33 cellular contexts compared by ENCODE assay signal in genomic region chr22:16654882-16655281, GRCh38.
DNase-seq lines count a peak whose midpoint lies in the region; ATAC-seq, FAIRE-seq and TF ChIP-seq lines count a peak whose summit lies in the region.
"Had no signal": no experiment of that assay in that cellular context is flagged by ENCODE, and none has a peak within 500 bp of the region (broad histone marks: within the 10 kb centered on the region; RNA-seq: fewer than 3 reads in every experiment).

No MANE protein-coding gene starts in this region.

- intact Hi-C loops in K562 (cut with micrococcal nuclease) = no loop called here

- H3K9me3 ChIP-seq in K562 (replicated peaks; ENCODE audit: control insufficient read depth, insufficient read depth, low read depth, low read length) = peaks cover 15% of the 10 kb centered on the region
- H3K9me3 ChIP-seq in osteoblast (ENCODE audit: low read depth, low read length) = peaks cover 4% of the 10 kb centered on the region
- H3K9me3 ChIP-seq: A549, BE2C, Caco-2 had no signal

- no peak for TF ChIP-seq RAD21 in K562 (CRISPR knock-in tag; conservative IDR thresholded peaks at IDR 0.05 in 1 of 2, IDR thresholded peaks at IDR 0.05 in 1 of 2)

- peak; percentile 12; the same call in 1 of the 2 replicates for TF ChIP-seq POLR2A in K562 (conservative IDR thresholded peaks at IDR 0.05)

- ATAC-seq in K562 = no peak; the same call in 2 of the 3 replicates
- ATAC-seq in GM18870 (IDR thresholded peaks at IDR 0.05; ENCODE audit: unreplicated experiment) = no peak
- ATAC-seq: A549; CD8-positive, alpha-beta T cell had no signal

- DNase-seq in K562 (ENCODE audit: extremely low read depth in 1 of 4, low spot score in 3 of 4) (no peak), osteoblast (ENCODE audit: insufficient read length, low spot score, missing footprints) (peak; percentile 0), chondrocyte (ENCODE audit: low spot score) (no peak)
- DNase-seq: 8988T; ACHN; AML-193; BE2C; C1 segment of cervical spinal cord; Caco-2; Calu3; CD4-positive, alpha-beta memory T cell; CD4-positive, alpha-beta T cell; CD4-positive, CD25-positive, alpha-beta regulatory T cell; CD8-positive, alpha-beta memory T cell; CD8-positive, alpha-beta T cell; COR-L47; DMS 273 treated with DMSO at 0.1 percent for 48 hours; DMS153; DMS53; DMS79; DMS79 treated with DMSO at 0.1 percent for 48 hours; DND-41; EL had no signal

- 52% methylated on average over 5 of the region's 5 CpGs for WGBS in K562 (ENCODE audit: insufficient coverage, low coverage, missing lambda C conversion rate)

- H3K79me2 ChIP-seq in K562 (ENCODE audit: control insufficient read depth, insufficient read depth, low read length) (no peaks in the 10 kb centered on the region), osteoblast (ENCODE audit: insufficient read depth, low read length) (no peaks in the 10 kb centered on the region)

- H3K27ac ChIP-seq in K562 (ENCODE audit: extremely low read depth, low read depth, low read length) (no peak overlapping the region), osteoblast (ENCODE audit: low read depth, low read length) (no peak overlapping the region)
- H3K27ac ChIP-seq: 22Rv1; A549; BLaER1; BLaER1 treated with 17β-estradiol and CSF1 and Interleukin-3, amounts not matched to agents 10 nM and 100 nM; C4-2B had no signal

- no peak for FAIRE-seq in K562 (lab: Jason Lieb, UNC)
- FAIRE-seq: A204.1, A549, D721Med had no signal

- no peak overlapping the region for H3K27ac Mint-ChIP-seq in chondrocyte (ENCODE audit: unreplicated experiment)
- H3K27ac Mint-ChIP-seq: B cell; CD14-positive monocyte; CD4-positive, alpha-beta memory T cell; CD4-positive, alpha-beta T cell; CD4-positive, CD25-positive, alpha-beta regulatory T cell; CD8-positive, alpha-beta T cell had no signal

- no peaks in the 10 kb centered on the region for H3K4me1 Mint-ChIP-seq in chondrocyte (ENCODE audit: low read depth)
- H3K4me1 Mint-ChIP-seq: B cell; CD14-positive monocyte; CD4-positive, alpha-beta memory T cell; CD4-positive, CD25-positive, alpha-beta regulatory T cell; CD8-positive, alpha-beta memory T cell had no signal

- in situ Hi-C loops in K562 (cut with MboI) = no loop called here

- peaks cover 30% of the 10 kb centered on the region for H3K9me3 Mint-ChIP-seq in chondrocyte (ENCODE audit: low read depth)

- H4K20me1 ChIP-seq in K562 (replicated peaks; ENCODE audit: control insufficient read depth, insufficient read depth, low read length) (no peaks in the 10 kb centered on the region), osteoblast (ENCODE audit: insufficient read depth, low read length) (no peaks in the 10 kb centered on the region)
- H4K20me1 ChIP-seq: BLaER1; BLaER1 treated with 17β-estradiol and CSF1 and Interleukin-3, amounts not matched to agents 10 nM and 100 nM had no signal

- no peak for TF ChIP-seq CTCF in K562 (IDR thresholded peaks at IDR 0.05 in 2 of 3, conservative IDR thresholded peaks at IDR 0.05 in 1 of 3; ENCODE audit: insufficient read depth in 2 of 3, low read depth in 1 of 3, low read length in 3 of 3)
- no peak for TF ChIP-seq CTCF in osteoblast (IDR thresholded peaks at IDR 0.05; ENCODE audit: extremely low read depth, low read depth, low read length)
- TF ChIP-seq CTCF in chondrocyte (IDR thresholded peaks at IDR 0.05) = no peak

- H3K36me3 ChIP-seq in K562 (ENCODE audit: control insufficient read depth, insufficient read depth, low read length) = peaks cover 24% of the 10 kb centered on the region
- H3K36me3 ChIP-seq in osteoblast (ENCODE audit: insufficient read depth, low read length) = no peaks in the 10 kb centered on the region
- H3K36me3 ChIP-seq: BE2C had no signal

- no peak overlapping the region for H3K4me3 ChIP-seq in K562
- H3K4me3 ChIP-seq in osteoblast (ENCODE audit: insufficient read depth, low read length) = no peak overlapping the region
- H3K4me3 ChIP-seq: A549; BLaER1; BLaER1 treated with 17β-estradiol and CSF1 and Interleukin-3, amounts not matched to agents 10 nM and 100 nM had no signal

- no peak overlapping the region for H3K4me2 ChIP-seq in K562 (ENCODE audit: insufficient read depth, low read length)
- no peak overlapping the region for H3K4me2 ChIP-seq in osteoblast (ENCODE audit: insufficient read depth, low read length)
- H3K4me2 ChIP-seq: A549; BLaER1; BLaER1 treated with 17β-estradiol and CSF1 and Interleukin-3, amounts not matched to agents 10 nM and 100 nM had no signal

- no peak overlapping the region for H3K9ac ChIP-seq in K562 (ENCODE audit: insufficient read depth in 1 of 2, low read depth in 2 of 2, low read length in 2 of 2)
- H3K9ac ChIP-seq: BLaER1; BLaER1 treated with 17β-estradiol and CSF1 and Interleukin-3, amounts not matched to agents 10 nM and 100 nM had no signal

- H3K4me1 ChIP-seq in K562 (replicated peaks in 1 of 2; ENCODE audit: control insufficient read depth in 2 of 2, insufficient read depth in 2 of 2, low read length in 2 of 2) = no peaks in the 10 kb centered on the region
- no peaks in the 10 kb centered on the region for H3K4me1 ChIP-seq in osteoblast (ENCODE audit: insufficient read depth, low read length)
- H3K4me1 ChIP-seq: A549; BE2C; BLaER1; BLaER1 treated with 17β-estradiol and CSF1 and Interleukin-3, amounts not matched to agents 10 nM and 100 nM; Caco-2 had no signal

- no peaks in the 10 kb centered on the region for H3K9me1 ChIP-seq in K562 (ENCODE audit: control insufficient read depth, insufficient read depth, low read length)

- no peaks in the 10 kb centered on the region for H3K36me3 Mint-ChIP-seq in chondrocyte (ENCODE audit: low read depth)
- H3K36me3 Mint-ChIP-seq: CD4-positive, alpha-beta memory T cell; CD4-positive, CD25-positive, alpha-beta regulatory T cell; CD8-positive, alpha-beta memory T cell had no signal

- H3K27me3 Mint-ChIP-seq in chondrocyte (ENCODE audit: low read depth) = no peaks in the 10 kb centered on the region
- H3K27me3 Mint-ChIP-seq: B cell; CD4-positive, alpha-beta T cell; CD4-positive, CD25-positive, alpha-beta regulatory T cell had no signal

- H2AFZ ChIP-seq in K562 (ENCODE audit: low read depth, low read length) (no peak overlapping the region), osteoblast (ENCODE audit: low read length) (no peak overlapping the region)

- no peak for TF ChIP-seq EP300 in K562 (IDR thresholded peaks at IDR 0.05; ENCODE audit: low read length)

- H3K4me3 Mint-ChIP-seq in chondrocyte (ENCODE audit: unreplicated experiment) = no peak overlapping the region
- H3K4me3 Mint-ChIP-seq: B cell; CD14-positive monocyte; CD4-positive, alpha-beta memory T cell; CD4-positive, alpha-beta T cell; CD4-positive, CD25-positive, alpha-beta regulatory T cell; CD8-positive, alpha-beta memory T cell; CD8-positive, alpha-beta T cell had no signal

- CTCF ChIA-PET in K562 (lab: Yijun Ruan, JAX; ENCODE audit: low intra/inter-chr PET ratio) = no interaction called here

- POLR2A ChIA-PET in K562 (lab: Yijun Ruan, JAX) = interaction anchor here (1.0 to 1.5 kb wide), 4 partner anchors 21 to 51 kb away, joined by 3 read pairs; no protein-coding TSS in a partner anchor

- BruUV-seq in K562 (replicated peaks; lab: Mats Ljungman, UMichigan) = no TSS peak

- H3K27me3 ChIP-seq in K562 (ENCODE audit: control insufficient read depth in 2 of 2, insufficient read depth in 2 of 2, low read length in 2 of 2) = no peaks in the 10 kb centered on the region
- H3K27me3 ChIP-seq in osteoblast (ENCODE audit: insufficient read depth, low read length) = no peaks in the 10 kb centered on the region
- H3K27me3 ChIP-seq: BE2C; BLaER1; BLaER1 treated with 17β-estradiol and CSF1 and Interleukin-3, amounts not matched to agents 10 nM and 100 nM had no signal

TF ChIP-seq in K562, 482 proteins besides CTCF, POLR2A, EP300 and RAD21:
- TF ChIP-seq MEF2A (IDR thresholded peaks at IDR 0.05; ENCODE audit: control insufficient read depth, low read depth, low read length) (no peak), CBFA2T2 (conservative IDR thresholded peaks at IDR 0.05) (peak; percentile 9; the same call in 1 of the 2 replicates), POLR2AphosphoS2 (IDR thresholded peaks at IDR 0.05; ENCODE audit: low read length) (peak; percentile 65; the same call in 1 of the 2 replicates), FOXJ2 (tag; IDR thresholded peaks at IDR 0.05) (no peak), MLX (CRISPR knock-in tag; conservative IDR thresholded peaks at IDR 0.05) (no peak), THRB (CRISPR knock-in tag; conservative IDR thresholded peaks at IDR 0.05) (no peak), ZKSCAN8 (CRISPR knock-in tag; IDR thresholded peaks at IDR 0.05) (peak; percentile 74; the same call in 1 of the 2 replicates), RAD51 (IDR thresholded peaks at IDR 0.05; ENCODE audit: borderline replicate concordance, low read depth) (peak; percentile 42; the same call in 1 of the 2 replicates), ZNF445 (CRISPR knock-in tag; IDR thresholded peaks at IDR 0.05; ENCODE audit: low read depth) (0 out of 2 replicates have a peak, but pooled peaks have one; percentile 4), SIN3A (IDR thresholded peaks at IDR 0.05; ENCODE audit: borderline replicate concordance in 2 of 2, control insufficient read depth in 1 of 2, low read depth in 2 of 2, low read length in 2 of 2) (0 out of 4 replicates have a peak, but pooled peaks of 1 of the 2 experiments have one; percentile 41), SNAPC5 (CRISPR knock-in tag; IDR thresholded peaks at IDR 0.05) (no peak), RFX1 (IDR thresholded peaks at IDR 0.05) (no peak), SUPT5H (IDR thresholded peaks at IDR 0.05) (peak; percentile 3; the same call in 1 of the 2 replicates)
